In genomic region chr13:44575741-44576395, GRCh38 we compare ENCODE assay signal across 8 cellular contexts. TPM values are rescaled to one million over a fixed set of nuclear protein-coding genes. Genes with fewer than 3 reads are reported as not detected.
A peak's percentile ranks its signal among the peaks of the same experiment; 100 is the strongest.
DNase-seq lines count a peak whose midpoint lies in the region; ATAC-seq and TF ChIP-seq lines count a peak whose summit lies in the region.

Gene TSC22D1, minus strand, starts transcription at chr13:44576330. Its CDS starts 256 bp downstream, at chr13:44576074.

- peak within 1 kb of the TSS; percentile 86 to 97 (median 95) for H3K27ac Mint-ChIP-seq in CD14-positive monocyte

- no peak for DNase-seq in CD14-positive monocyte (ENCODE audit: low spot score)
- peak; percentile 65 for DNase-seq in T follicular helper cell (ENCODE audit: low read depth)
- peak; percentile 56 for DNase-seq in left cardiac atrium
- peak; percentile 46 to 94 (median 66) for DNase-seq in posterior cingulate gyrus
- peak; percentile 57 for DNase-seq in transverse colon

- H3K4me1 ChIP-seq in transverse colon: peaks cover 8 to 49% (median 25%) of the 10 kb centered on the region in 4 donors

- TF ChIP-seq EP300 in transverse colon (IDR thresholded peaks at IDR 0.05; ENCODE audit: low read depth): no peak

- H3K27me3 Mint-ChIP-seq in CD14-positive monocyte (ENCODE audit: low read depth in 3 of 3): peaks cover 4 to 16% (median 12%) of the 10 kb centered on the region in 3 donors

- WGBS in transverse colon (ENCODE audit: low coverage in 1 of 2), 2 donors: 2% methylated on average over 46 of the region's 53 CpGs; no CpG with 5 or more reads in 1 of the 2 donors

- no peak for TF ChIP-seq CTCF in CD14-positive monocyte (IDR thresholded peaks at IDR 0.05)
- TF ChIP-seq CTCF in transverse colon (IDR thresholded peaks at IDR 0.05): no peak

- peaks cover 3 to 14% of the 10 kb centered on the region in 2 donors for H3K36me3 Mint-ChIP-seq in CD14-positive monocyte

- H3K27ac ChIP-seq in angular gyrus (ENCODE audit: low read depth, low read length) (peak within 1 kb of the TSS; percentile 96), transverse colon (peak within 1 kb of the TSS; percentile 96 to 99 (median 98))

- H3K4me3 ChIP-seq in transverse colon: peak within 1 kb of the TSS; percentile 74 to 96 (median 87)

- in situ Hi-C loops in transverse colon (cut with MboI; ENCODE audit: low pct_ligation_motif_present in 1 of 4, low pct_unique_long_range_greater_than_20kb in 1 of 4, low sequenced_read_pairs in 3 of 4): no loop called here

- no peaks in the 10 kb centered on the region for H3K36me3 ChIP-seq in transverse colon

- no peaks in the 10 kb centered on the region for H3K9me3 ChIP-seq in transverse colon

- intact Hi-C loops in CD14-positive monocyte (cut with micrococcal nuclease): loop anchor here (5.0 to 10.0 kb wide), 7 partner anchors 39 to 701 kb away; partner anchors contain the start of genes CCDC122 (in 1 of the 2), GPALPP1 (in 1 of the 2), LACC1 (in 1 of the 2) and NUFIP1 (in 1 of the 2)
- intact Hi-C loops in left cardiac atrium (cut with DNase I): loop anchor here in 1 of 2 donors (5.0 to 10.0 kb wide), 3 partner anchors 91 to 341 kb away; no protein-coding TSS in a partner anchor
- intact Hi-C loops in posterior cingulate gyrus (cut with DNase I): loop anchor here (2.0 to 10.0 kb wide), 2 partner anchors 91 to 341 kb away; no protein-coding TSS in a partner anchor
- intact Hi-C loops in transverse colon (cut with DNase I; ENCODE audit: low total_unique reads): no loop called here

- peak; percentile 33 for TF ChIP-seq POLR2A in transverse colon (IDR thresholded peaks at IDR 0.05)

- no peaks in the 10 kb centered on the region for H3K9me3 Mint-ChIP-seq in CD14-positive monocyte

- H3K4me1 Mint-ChIP-seq in CD14-positive monocyte: peaks cover 44% of the 10 kb centered on the region

- no peaks in the 10 kb centered on the region for H3K27me3 ChIP-seq in transverse colon

- peak within 1 kb of the TSS; percentile 98 to 99 for H3K4me3 Mint-ChIP-seq in CD14-positive monocyte

- ATAC-seq in HG03432 (IDR thresholded peaks at IDR 0.05; ENCODE audit: unreplicated experiment) (peak; percentile 0), left cardiac atrium (peak in 1 of 2 donors; percentile 2), GM19467 (IDR thresholded peaks at IDR 0.05; ENCODE audit: unreplicated experiment) (no peak)

RNA-seq across cellular contexts. Expression of gene TSC22D1, which starts in this region (rescaled TPM):
- polyA plus RNA-seq in CD14-positive monocyte: 1 to 10 TPM; 1.9 to 3.1 TPM
- total RNA-seq in left cardiac atrium: 100 to 1,000 TPM in 1 of 2 donors, 10 to 100 TPM in 1; 68.5 to 109 TPM
- total RNA-seq in transverse colon: 100 to 1,000 TPM; 177 to 798 (median 250) TPM
